ENCODE assay signal across 26 cellular contexts in the genomic region with DNA sequence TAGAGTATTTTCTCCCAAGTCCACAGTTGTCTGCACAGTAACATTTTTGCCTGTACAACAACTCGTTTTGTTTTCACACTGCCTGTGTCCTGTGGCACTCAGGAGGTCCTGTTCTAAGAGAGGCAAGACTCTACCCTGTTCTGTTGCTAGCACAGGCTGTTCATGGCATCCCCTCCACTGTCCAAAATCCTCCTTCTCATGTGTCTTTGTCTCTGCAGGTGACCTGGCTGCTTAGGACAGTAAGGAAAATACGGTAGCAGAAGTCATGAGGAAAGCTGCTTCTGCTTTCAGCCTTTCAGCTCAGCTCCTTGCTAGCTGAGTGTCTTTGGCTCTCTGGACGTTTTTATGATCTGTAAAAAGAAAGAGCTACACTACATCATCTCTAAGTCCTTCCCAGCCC.
"Had no signal": no experiment of that assay in that cellular context is flagged by ENCODE, and none has a peak within 500 bp of the region (broad histone marks: within the 10 kb centered on the region; RNA-seq: fewer than 3 reads in every experiment).

No MANE protein-coding gene starts in this region.

- H3K27me3 ChIP-seq: colonic mucosa, gastrocnemius medialis, left lung had no signal

- ATAC-seq: effector memory CD8-positive, alpha-beta T cell; esophagus mucosa; gastrocnemius medialis; heart right ventricle; left cardiac atrium; left lung; left ventricle myocardium superior; lower lobe of right lung; mucosa of descending colon had no signal

- H3K36me3 ChIP-seq: colonic mucosa, esophagus squamous epithelium, gastrocnemius medialis, heart right ventricle, left lung, lower lobe of right lung had no signal

- H3K27ac ChIP-seq: colonic mucosa, epithelial cell of prostate, esophagus squamous epithelium, gastrocnemius medialis, heart right ventricle, left lung, lower lobe of right lung had no signal

- H3K9me3 ChIP-seq: colonic mucosa, esophagus squamous epithelium, gastrocnemius medialis, left lung, lower lobe of right lung, mucosa of descending colon had no signal

- DNase-seq: colonic mucosa; cortex of kidney; effector CD8-positive, alpha-beta T cell; effector memory CD8-positive, alpha-beta T cell; endodermal cell; erythroblast; esophagus squamous epithelium; foreskin fibroblast; foreskin melanocyte; gastrocnemius medialis; glutamatergic neuron; head of caudate nucleus; heart right ventricle; hippocampal formation; left cardiac atrium; left lung; left ventricle myocardium superior; lower lobe of right lung; mesenchymal stem cell; mucosa of descending colon; naive B cell had no signal

- H3K4me1 ChIP-seq: colonic mucosa, esophagus squamous epithelium, gastrocnemius medialis, heart right ventricle, left lung, lower lobe of right lung had no signal

- FAIRE-seq: endometrium, islet of Langerhans, keratinocyte had no signal

- H3K4me3 ChIP-seq: colonic mucosa, esophagus squamous epithelium, gastrocnemius medialis, heart right ventricle, left lung, lower lobe of right lung, mucosa of descending colon had no signal
